Comparison of ENCODE assay signal across 11 cellular contexts in the genomic region with DNA sequence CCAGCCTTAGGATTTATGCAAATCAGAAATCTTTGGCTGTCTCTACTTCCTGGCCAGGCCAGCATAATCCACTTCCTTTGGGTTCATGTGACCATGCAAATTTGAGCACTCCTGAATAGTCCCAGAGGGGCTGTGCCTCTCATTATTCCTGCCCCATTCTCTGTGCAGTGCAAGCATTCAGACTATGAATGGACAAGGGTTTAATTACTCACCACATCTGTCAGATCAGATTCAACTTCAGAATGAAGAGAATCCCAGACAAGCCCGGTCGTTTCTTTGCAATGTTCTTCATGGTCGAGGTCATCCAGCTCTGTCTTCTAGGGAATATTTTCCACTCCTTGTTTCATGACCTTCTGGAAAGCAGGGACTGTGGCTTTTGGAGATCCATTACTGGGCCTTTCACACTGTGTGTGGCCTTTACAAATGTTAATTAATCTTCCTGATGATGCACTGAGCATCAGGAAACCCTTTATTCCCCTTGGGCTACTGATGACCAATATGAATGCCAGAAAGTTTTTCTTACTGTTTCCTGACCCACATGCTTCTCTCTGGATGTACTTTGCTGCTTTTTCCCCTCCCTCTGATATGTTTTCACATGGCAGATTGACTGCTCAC.
DNase-seq lines count a peak whose midpoint lies in the region; ATAC-seq and TF ChIP-seq lines count a peak whose summit lies in the region.
"Had no signal": no experiment of that assay in that cellular context is flagged by ENCODE, and none has a peak within 500 bp of the region (broad histone marks: within the 10 kb centered on the region; RNA-seq: fewer than 3 reads in every experiment).

No MANE protein-coding gene starts in this region.

- H3K36me3 ChIP-seq in A673 (ENCODE audit: insufficient read depth, low read length, poor library complexity, severe bottlenecking) (no peaks in the 10 kb centered on the region), heart left ventricle (no peaks in the 10 kb centered on the region), aorta (ENCODE audit: control insufficient read depth in 1 of 2, insufficient read depth in 2 of 2, low read length in 1 of 2) (no peaks in the 10 kb centered on the region)
- H3K36me3 ChIP-seq: right lobe of liver, suprapubic skin had no signal

- TF ChIP-seq POLR2A in heart left ventricle (IDR thresholded peaks at IDR 0.05) = no peak

- 40 to 60% (median 42%) methylated on average over 3 of the region's 3 CpGs for WGBS in heart left ventricle, 4 donors
- 63 to 70% methylated on average over 3 of the region's 3 CpGs for WGBS in aorta, 2 donors

- no peaks in the 10 kb centered on the region for H3K9me3 ChIP-seq in A673 (ENCODE audit: low read depth, low read length, poor library complexity, severe bottlenecking)
- H3K9me3 ChIP-seq in heart left ventricle = no peaks in the 10 kb centered on the region
- no peaks in the 10 kb centered on the region for H3K9me3 ChIP-seq in aorta (ENCODE audit: control insufficient read depth, low read length)
- H3K9me3 ChIP-seq: right lobe of liver, suprapubic skin had no signal

- no TSS peak for BruUV-seq in A673 (replicated peaks; lab: Mats Ljungman, UMichigan)

- TF ChIP-seq CTCF in A673 (conservative IDR thresholded peaks at IDR 0.05; ENCODE audit: low read depth, low read length) (no peak), heart left ventricle (IDR thresholded peaks at IDR 0.05) (no peak)

- H3K4me3 ChIP-seq in A673 (ENCODE audit: low read depth, low read length, poor library complexity, severe bottlenecking) (no peak overlapping the region), heart left ventricle (no peak overlapping the region), aorta (ENCODE audit: low read length in 2 of 2) (no peak overlapping the region)
- H3K4me3 ChIP-seq: right lobe of liver, suprapubic skin had no signal

- intact Hi-C loops in A673 (cut with micrococcal nuclease; ENCODE audit: unreplicated experiment) = no loop called here
- intact Hi-C loops in heart left ventricle (cut with DNase I) = no loop called here
- intact Hi-C loops in aorta (cut with DNase I) = no loop called here

- H3K27ac ChIP-seq in A673 (ENCODE audit: low read depth, low read length, poor library complexity, severe bottlenecking) (no peak overlapping the region), heart left ventricle (peak overlapping the region in 2 of 12 donors; percentile 0 to 15), aorta (ENCODE audit: low read depth in 1 of 2, low read length in 2 of 2) (no peak overlapping the region)
- H3K27ac ChIP-seq: right lobe of liver, suprapubic skin had no signal

- H3K4me1 ChIP-seq in A673 (ENCODE audit: insufficient read depth, low read length, poor library complexity, severe bottlenecking) (peaks cover 24% of the 10 kb centered on the region), heart left ventricle (peaks cover 0 to 13% (median 8%) of the 10 kb centered on the region in 12 donors), aorta (ENCODE audit: control insufficient read depth in 1 of 2, insufficient read depth in 2 of 2, low read length in 2 of 2) (peaks cover 0 to 2% of the 10 kb centered on the region in 2 donors)

- POLR2A ChIA-PET in A673 (lab: Charles Lee; ENCODE audit: low non-redundant PET) = no interaction called here

- ATAC-seq in GM21786 (IDR thresholded peaks at IDR 0.05; ENCODE audit: unreplicated experiment) (peak; percentile 53), heart left ventricle (peak; percentile 42 to 84 (median 70)), aorta (ENCODE audit: low FRiP score) (no peak), HG03378 (IDR thresholded peaks at IDR 0.05; ENCODE audit: unreplicated experiment) (no peak), HG03354 (IDR thresholded peaks at IDR 0.05; ENCODE audit: poor library complexity, severe bottlenecking, unreplicated experiment) (no peak)

- DNase-seq in A673 (ENCODE audit: low spot score) (peak; percentile 94), NCI-H82 treated with DMSO at 0.1 percent for 48 hours (lab: John Stamatoyannopoulos, UW; ENCODE audit: unreplicated experiment) (peak; percentile 27), heart left ventricle (peak in 2 of 5 donors; percentile 16 to 37), aorta (no peak)
- no peak for DNase-seq in activated CD4-positive, alpha-beta T cell treated with anti-CD3 and anti-CD28 coated beads, Interleukin-2, amount 50 U/mL, for 1 hour
- DNase-seq: KG1, right lobe of liver had no signal

- CTCF ChIA-PET in A673 (lab: Charles Lee) = no interaction called here

- H3K27me3 ChIP-seq in A673 (replicated peaks; ENCODE audit: insufficient read depth, low read depth, low read length, poor library complexity) (no peaks in the 10 kb centered on the region), heart left ventricle (no peaks in the 10 kb centered on the region), aorta (ENCODE audit: control insufficient read depth in 1 of 2, insufficient read depth in 2 of 2, low read length in 1 of 2) (no peaks in the 10 kb centered on the region)
- H3K27me3 ChIP-seq: right lobe of liver, suprapubic skin had no signal

Comparison
In these comparisons a context has a peak if more than half of its experiments do, and no peak if none do; other contexts are left out.
1. DNase-seq: peak in A673 (single experiment) and NCI-H82 treated with DMSO at 0.1 percent for 48 hours (single experiment); none in aorta (0 of 2) and activated CD4-positive, alpha-beta T cell treated with anti-CD3 and anti-CD28 coated beads, Interleukin-2, amount 50 U/mL, for 1 hour (single experiment).
2. ATAC-seq: peak in GM21786 (single experiment) and heart left ventricle (4 of 4); none in aorta (single experiment), HG03378 (single experiment) and HG03354 (single experiment).